In the genomic region with DNA sequence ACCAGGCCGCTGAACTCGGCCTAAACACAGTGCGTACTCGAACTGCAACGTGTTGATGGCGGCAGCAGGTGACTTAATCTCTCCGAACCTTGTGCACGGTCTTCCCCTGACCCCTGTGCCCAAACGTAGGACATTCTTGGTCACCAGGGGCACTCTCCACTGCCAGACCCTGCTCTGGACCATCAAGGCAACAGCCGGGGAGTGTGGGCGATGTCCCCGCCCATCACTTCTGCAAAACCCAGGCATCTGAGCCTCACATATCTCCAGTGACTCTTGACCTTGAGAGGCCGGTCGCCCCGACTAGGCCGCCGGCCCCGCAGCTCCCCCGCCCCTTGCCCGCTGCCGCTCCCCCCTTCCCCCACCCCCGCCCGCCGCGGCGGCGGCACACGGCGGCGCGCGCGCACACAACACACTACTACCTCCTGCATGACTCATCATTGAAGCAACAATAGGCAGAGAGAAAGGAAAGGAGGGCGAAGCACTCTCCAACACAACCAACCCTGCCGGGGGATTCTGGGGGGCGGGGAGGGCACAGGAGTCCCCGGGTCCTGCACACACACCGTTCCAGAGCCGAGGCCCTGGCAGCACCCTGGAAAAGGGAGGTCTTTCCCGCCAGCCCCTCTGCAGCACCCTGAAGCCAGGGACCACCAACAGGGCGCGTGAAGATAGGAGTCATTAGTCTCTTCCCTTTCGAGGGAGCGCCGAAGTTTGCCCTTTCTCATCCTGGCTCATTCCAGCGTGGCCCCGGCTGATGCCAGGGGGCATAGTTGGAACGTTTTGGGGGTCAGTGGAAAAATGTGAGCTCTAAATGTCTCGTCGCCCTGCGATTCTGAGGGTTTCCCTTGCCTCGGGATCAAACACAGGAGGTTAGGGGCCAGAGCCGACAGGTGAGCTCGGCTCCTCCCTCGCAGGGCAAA, we compare ENCODE assay signal across 1 cellular context.
TF ChIP-seq lines count a peak whose summit lies in the region.

No MANE protein-coding gene starts in this region.

TF ChIP-seq in IMR-90, 13 proteins besides CTCF, POLR2A, EP300 and RAD21 (continued from another document):
- TF ChIP-seq MXI1 (IDR thresholded peaks at IDR 0.05; ENCODE audit: borderline replicate concordance, low read depth, low read length) = 0 out of 2 replicates have a peak, but pooled peaks have one; percentile 19
- TF ChIP-seq, protein P1, sequence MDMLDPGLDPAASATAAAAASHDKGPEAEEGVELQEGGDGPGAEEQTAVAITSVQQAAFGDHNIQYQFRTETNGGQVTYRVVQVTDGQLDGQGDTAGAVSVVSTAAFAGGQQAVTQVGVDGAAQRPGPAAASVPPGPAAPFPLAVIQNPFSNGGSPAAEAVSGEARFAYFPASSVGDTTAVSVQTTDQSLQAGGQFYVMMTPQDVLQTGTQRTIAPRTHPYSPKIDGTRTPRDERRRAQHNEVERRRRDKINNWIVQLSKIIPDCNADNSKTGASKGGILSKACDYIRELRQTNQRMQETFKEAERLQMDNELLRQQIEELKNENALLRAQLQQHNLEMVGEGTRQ (IDR thresholded peaks at IDR 0.05; ENCODE audit: low read depth, low read length) = no peak
- 0 out of 2 replicates have a peak, but pooled peaks have one; percentile 34 for TF ChIP-seq NFE2L2 (IDR thresholded peaks at IDR 0.05; ENCODE audit: low read depth, low read length)
